19 cellular contexts compared by ENCODE assay signal in the genomic region with DNA sequence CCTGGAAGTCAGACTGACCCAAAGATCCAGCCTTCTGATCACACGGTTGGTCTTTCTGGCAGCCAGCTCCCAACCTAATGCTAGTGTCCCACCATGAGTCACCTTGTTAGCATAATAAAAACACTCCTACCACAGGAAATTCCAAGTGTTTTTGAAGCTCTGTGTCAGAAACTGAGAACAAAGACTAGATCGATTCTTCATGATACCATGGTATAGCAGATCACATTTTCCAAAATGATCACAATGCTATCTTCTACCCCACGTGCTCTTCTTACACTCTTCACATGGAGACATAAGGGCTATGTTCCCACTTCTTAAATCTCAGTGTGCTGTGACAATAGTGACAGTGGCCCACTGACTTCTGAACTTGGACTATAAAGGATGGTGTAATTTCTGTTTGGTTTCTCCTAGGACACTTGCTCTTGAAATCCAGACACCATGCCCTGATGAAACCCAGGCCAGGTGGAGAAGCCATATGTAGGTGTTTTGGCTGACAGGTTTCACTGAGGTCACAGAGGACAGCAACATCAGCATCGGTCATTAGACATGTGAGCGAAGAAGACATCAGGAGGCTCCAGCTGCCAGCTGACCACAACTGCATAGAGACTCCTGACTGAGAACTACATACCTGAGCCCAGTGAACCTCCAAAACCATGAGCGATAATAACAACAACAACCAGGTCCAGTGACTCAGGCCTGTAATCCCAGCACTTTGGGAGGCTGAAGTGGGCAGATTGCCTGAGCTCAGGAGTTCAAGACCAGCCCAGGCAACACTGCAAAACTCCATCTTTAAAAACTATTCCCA. TPM values are rescaled to one million over a fixed set of nuclear protein-coding genes. Genes with fewer than 3 reads are reported as not detected.
DNase-seq lines count a peak whose midpoint lies in the region; ATAC-seq, FAIRE-seq and TF ChIP-seq lines count a peak whose summit lies in the region.
"Had no signal": no experiment of that assay in that cellular context is flagged by ENCODE, and none has a peak within 500 bp of the region (broad histone marks: within the 10 kb centered on the region; RNA-seq: fewer than 3 reads in every experiment).

No MANE protein-coding gene starts in this region.

- H3K27ac ChIP-seq in IMR-90 (ENCODE audit: insufficient read depth, low read length) (peak overlapping the region; percentile 1; the same call in 1 of the 2 replicates), HepG2 (ENCODE audit: extremely low read length, insufficient read depth, low read length) (no peak overlapping the region), prostate gland (no peak overlapping the region)
- H3K27ac ChIP-seq: ovary had no signal

- no peak overlapping the region for H3K9ac ChIP-seq in IMR-90 (ENCODE audit: low read depth, low read length)
- no peak overlapping the region for H3K9ac ChIP-seq in HepG2 (ENCODE audit: insufficient read depth, low read depth, low read length)

- 0% methylated on average over 1 of the region's 6 CpGs; no CpG with 5 or more reads in 1 of the 2 experiments for WGBS in IMR-90 (ENCODE audit: extremely low coverage in 2 of 2, insufficient read length in 1 of 2), 2 experiments
- 90% methylated on average over 6 of the region's 6 CpGs for WGBS in HepG2 (ENCODE audit: low lambda C conversion rate)
- WGBS in prostate gland: 94% methylated on average over 6 of the region's 6 CpGs

- dilution Hi-C loops in IMR-90 (cut with HindIII; ENCODE audit: low sequenced_read_pairs, unreplicated experiment): no loop called here

- H3K9me1 ChIP-seq in IMR-90 (ENCODE audit: insufficient read depth, low read length): peaks cover 8% of the 10 kb centered on the region

- H2BK120ac ChIP-seq in IMR-90 (ENCODE audit: low read depth, low read length): peak overlapping the region; percentile 96

- H2BK5ac ChIP-seq in IMR-90 (ENCODE audit: low read depth, low read length, poor library complexity, severe bottlenecking): peak overlapping the region; percentile 67

- DNase-seq in AG10803 (ENCODE audit: low read depth) (peak; percentile 50), IMR-90 (peak; percentile 75), choroid plexus epithelial cell (ENCODE audit: low read depth) (peak; percentile 55), HepG2 (ENCODE audit: low spot score) (no peak), SIG-M5 treated with dmso at 0.1 percent for 504 hours (lab: John Stamatoyannopoulos, UW; ENCODE audit: unreplicated experiment) (no peak), prostate gland (ENCODE audit: low spot score) (no peak)
- DNase-seq: activated CD4-positive, CD25-positive, alpha-beta regulatory T cell; activated CD8-positive, alpha-beta memory T cell treated with anti-CD3 and anti-CD28 coated beads, Interleukin-2, amount 50 U/mL, for 4 hours; DMS153; KBM-7; midbrain; NCI-H1694; ovary; substantia nigra; SW 1271 had no signal

- no peaks in the 10 kb centered on the region for H3K79me1 ChIP-seq in IMR-90 (ENCODE audit: low read depth in 1 of 2, low read length in 2 of 2)

- POLR2A ChIA-PET in IMR-90 (lab: Charles Lee; ENCODE audit: unreplicated experiment): interaction anchor here (1.1 kb wide), 1 partner anchor 36 kb away, joined by 3 read pairs; no protein-coding TSS in a partner anchor
- POLR2A ChIA-PET in HepG2 (lab: Yijun Ruan, JAX): interaction anchor here (1.5 kb wide), 1 partner anchor 58 kb away, joined by 5 read pairs; the partner anchor contains the start of gene SLX4IP

- intact Hi-C loops in IMR-90 (cut with micrococcal nuclease) (no loop called here), HepG2 (cut with micrococcal nuclease; ENCODE audit: unreplicated experiment) (no loop called here), prostate gland (cut with DNase I) (no loop called here)

- H2AK9ac ChIP-seq in IMR-90 (replicated peaks; ENCODE audit: low read depth, low read length, poor library complexity): peak overlapping the region; percentile 38

- H3K4me2 ChIP-seq in IMR-90 (ENCODE audit: low read depth, low read length) (peak overlapping the region; percentile 48; the same call in 1 of the 2 replicates), HepG2 (ENCODE audit: low read depth, low read length) (no peak overlapping the region)

- H3K23ac ChIP-seq in IMR-90 (ENCODE audit: low read depth, low read length): peak overlapping the region; percentile 97

- H2BK15ac ChIP-seq in IMR-90 (ENCODE audit: low read depth, low read length): peak overlapping the region; percentile 75; the same call in 2 of the 3 replicates

- H3K9me3 ChIP-seq in IMR-90 (ENCODE audit: control insufficient read depth, insufficient read depth, low read length): no peaks in the 10 kb centered on the region
- no peaks in the 10 kb centered on the region for H3K9me3 ChIP-seq in HepG2 (ENCODE audit: low read length)
- no peaks in the 10 kb centered on the region for H3K9me3 ChIP-seq in prostate gland
- H3K9me3 ChIP-seq: ovary had no signal

- H4K5ac ChIP-seq in IMR-90 (ENCODE audit: low read depth, low read length): peak overlapping the region; percentile 16; the same call in 1 of the 2 replicates

- no peak overlapping the region for H3K4me3 ChIP-seq in AG10803 (ENCODE audit: low read length)
- no peak overlapping the region for H3K4me3 ChIP-seq in IMR-90 (ENCODE audit: insufficient read depth, low read depth, low read length)
- no peak overlapping the region for H3K4me3 ChIP-seq in choroid plexus epithelial cell (ENCODE audit: low read depth, low read length)
- no peak overlapping the region for H3K4me3 ChIP-seq in HepG2 (replicated peaks in 1 of 3; ENCODE audit: insufficient read depth in 1 of 3, low read depth in 2 of 3, low read length in 3 of 3)
- no peak overlapping the region for H3K4me3 ChIP-seq in prostate gland
- H3K4me3 ChIP-seq: GM12878, ovary had no signal

- H4K20me1 ChIP-seq in IMR-90 (ENCODE audit: insufficient read depth, low read length) (no peaks in the 10 kb centered on the region), HepG2 (ENCODE audit: insufficient read depth, low read length) (no peaks in the 10 kb centered on the region)

- ATAC-seq in IMR-90 (ENCODE audit: low read depth) (peak; percentile 88), HepG2 (no peak; the same call in 1 of the 3 replicates), GM21529 (IDR thresholded peaks at IDR 0.05; ENCODE audit: unreplicated experiment) (no peak), GM19397 (IDR thresholded peaks at IDR 0.05; ENCODE audit: unreplicated experiment) (no peak)
- ATAC-seq: activated naive CD4-positive, alpha-beta T cell treated with anti-CD3 and anti-CD28 coated beads, Interleukin-2, amount 50 U/mL, for 72 hours; GM12878 had no signal

- TF ChIP-seq EP300 in HepG2 (IDR thresholded peaks at IDR 0.05; ENCODE audit: low read depth in 2 of 2, low read length in 2 of 2) (no peak), HepG2 (CRISPR knock-in tag; IDR thresholded peaks at IDR 0.05; ENCODE audit: borderline replicate concordance) (no peak)

- H3K79me2 ChIP-seq in HepG2 (ENCODE audit: insufficient read depth, low read length): no peaks in the 10 kb centered on the region

- H3K4me1 ChIP-seq in IMR-90 (ENCODE audit: control insufficient read depth, insufficient read depth, low read length) (peaks cover 4% of the 10 kb centered on the region), HepG2 (ENCODE audit: insufficient read depth, low read length) (peaks cover 8% of the 10 kb centered on the region), prostate gland (replicated peaks) (no peaks in the 10 kb centered on the region)

- FAIRE-seq in HepG2 (lab: Jason Lieb, UNC): no peak
- FAIRE-seq: GM12878 had no signal

- peak overlapping the region; percentile 91 for H4K91ac ChIP-seq in IMR-90 (ENCODE audit: insufficient read depth, low read depth, low read length)

- CTCF ChIA-PET in IMR-90 (lab: Yijun Ruan, JAX): interaction anchor here (0.6 to 0.8 kb wide), 2 partner anchors 134 to 585 kb away, joined by 3 to 5 read pairs; no protein-coding TSS in a partner anchor
- CTCF ChIA-PET in HepG2 (lab: Yijun Ruan, JAX; ENCODE audit: low intra/inter-chr PET ratio, low total read pairs): no interaction called here

- H2BK20ac ChIP-seq in IMR-90 (ENCODE audit: low read depth, low read length): peak overlapping the region; percentile 96

- no peak for TF ChIP-seq RAD21 in IMR-90 (IDR thresholded peaks at IDR 0.05; ENCODE audit: low read length)
- no peak for TF ChIP-seq RAD21 in HepG2 (CRISPR knock-in tag; IDR thresholded peaks at IDR 0.05)

- in situ Hi-C loops in IMR-90 (cut with MboI; ENCODE audit: low sequenced_read_pairs) (no loop called here), HepG2 (cut with HindIII; ENCODE audit: extremely low pct_ligation_motif_present, low pct_unique_long_range_greater_than_20kb) (no loop called here)

- TF ChIP-seq POLR2A in IMR-90 (IDR thresholded peaks at IDR 0.05; ENCODE audit: low read depth, low read length) (no peak), HepG2 (IDR thresholded peaks at IDR 0.05; ENCODE audit: insufficient read depth in 1 of 2, low read depth in 2 of 2, low read length in 2 of 2) (no peak), prostate gland (IDR thresholded peaks at IDR 0.05) (no peak)

- H3K4ac ChIP-seq in IMR-90 (ENCODE audit: low read depth, low read length): peak overlapping the region; percentile 92

- H2AK5ac ChIP-seq in IMR-90 (ENCODE audit: low read depth, low read length): peak overlapping the region; percentile 58

- H3K36me3 ChIP-seq in IMR-90 (ENCODE audit: control insufficient read depth, insufficient read depth, low read length) (no peaks in the 10 kb centered on the region), HepG2 (replicated peaks in 1 of 2; ENCODE audit: control insufficient read depth in 1 of 2, insufficient read depth in 2 of 2, low read length in 2 of 2) (no peaks in the 10 kb centered on the region), prostate gland (no peaks in the 10 kb centered on the region)
- H3K36me3 ChIP-seq: ovary had no signal

- H3K27me3 ChIP-seq in IMR-90 (ENCODE audit: control insufficient read depth, insufficient read depth, low read length) (no peaks in the 10 kb centered on the region), HepG2 (ENCODE audit: control insufficient read depth in 1 of 2, insufficient read depth in 2 of 2, low read length in 2 of 2) (no peaks in the 10 kb centered on the region), prostate gland (replicated peaks; ENCODE audit: insufficient read depth) (no peaks in the 10 kb centered on the region)
- H3K27me3 ChIP-seq: ovary had no signal

- BruUV-seq in IMR-90 (replicated peaks; lab: Mats Ljungman, UMichigan): no TSS peak
- BruUV-seq in HepG2 (replicated peaks; lab: Mats Ljungman, UMichigan): no TSS peak

- peak overlapping the region; percentile 56; the same call in 1 of the 2 replicates for H3K18ac ChIP-seq in IMR-90 (ENCODE audit: low read depth, low read length)

- H2AFZ ChIP-seq in IMR-90 (replicated peaks; ENCODE audit: low read length, poor library complexity): peak overlapping the region; percentile 35
- no peak overlapping the region for H2AFZ ChIP-seq in HepG2 (ENCODE audit: low read length)

- 0 out of 2 replicates have a peak overlapping the region, but pooled peaks have one; percentile 22 for H3K56ac ChIP-seq in IMR-90 (ENCODE audit: extremely low read depth, insufficient read depth, low read length)

- TF ChIP-seq CTCF in AG10803 (conservative IDR thresholded peaks at IDR 0.05; ENCODE audit: low read length) (no peak), IMR-90 (conservative IDR thresholded peaks at IDR 0.05; ENCODE audit: low read depth, low read length) (no peak), choroid plexus epithelial cell (conservative IDR thresholded peaks at IDR 0.05; ENCODE audit: low read depth, low read length) (no peak), HepG2 (CRISPR knock-in tag; IDR thresholded peaks at IDR 0.05) (no peak), prostate gland (IDR thresholded peaks at IDR 0.05) (no peak)

- H3K14ac ChIP-seq in IMR-90 (replicated peaks; ENCODE audit: low read depth, low read length): peak overlapping the region; percentile 79

- peak overlapping the region; percentile 36 to 77 for H4K8ac ChIP-seq in IMR-90 (ENCODE audit: low read depth in 2 of 2, low read length in 2 of 2)

RNA-seq across cellular contexts. Expression of gene MKKS, which starts 57.5 kb away (rescaled TPM):
- total RNA-seq in IMR-90 (2012; rRNA removed): 7.5 and 8.1 TPM in 2 replicates
- polyA plus RNA-seq in IMR-90 (2012; rRNA removed): 6.0 and 6.9 TPM in 2 replicates
- 1.5 and 1.8 TPM in 2 replicates for polyA plus RNA-seq in IMR-90 (2012; cell fraction: cytosol; rRNA removed)
- 0.64 and 5.6 TPM in 2 replicates for polyA plus RNA-seq in IMR-90 (2012; cell fraction: nucleus; rRNA removed; ENCODE audit: low replicate concordance)
- total RNA-seq in HepG2 (2016; rRNA removed; fragmentation: Illumina TruSeq; extraction: Trizol): 26.7 and 44.8 TPM in 2 replicates
- 5.3 and 6.8 TPM in 2 replicates for total RNA-seq in HepG2 (2016; cell fraction: cytosol; rRNA removed; fragmentation: Illumina TruSeq; extraction: Trizol; ENCODE audit: low read depth)
- 25.8 and 43.2 TPM in 2 replicates for total RNA-seq in HepG2 (2016; cell fraction: insoluble cytoplasmic fraction; rRNA removed; fragmentation: Illumina TruSeq; extraction: Trizol)
- 38.7 and 41.1 TPM in 2 replicates for total RNA-seq in HepG2 (2016; cell fraction: membrane; rRNA removed; fragmentation: Illumina TruSeq; extraction: Trizol)
- 19.6 and 20.4 TPM in 2 replicates for total RNA-seq in HepG2 (2016; cell fraction: nucleus; rRNA removed; fragmentation: Illumina TruSeq; extraction: Trizol)
- polyA plus RNA-seq in HepG2 (2011; rRNA removed): 29.7 and 34.5 TPM in 2 replicates
- polyA plus RNA-seq in HepG2 (2011; cell fraction: cytosol; rRNA removed): 14.1 and 21.7 TPM in 2 replicates
- 10.6 and 13.5 TPM in 2 replicates for polyA plus RNA-seq in HepG2 (2011; cell fraction: nucleus; rRNA removed)
- 23.4 and 27.8 TPM in 2 replicates for polyA plus RNA-seq in HepG2 (2012)
- polyA plus RNA-seq in HepG2 (2016; cell fraction: cytosol; fragmentation: Illumina TruSeq; extraction: Trizol; ENCODE audit: low read depth): 8.1 and 13.3 TPM in 2 replicates
- 46.7 and 49.7 TPM in 2 replicates for polyA plus RNA-seq in HepG2 (2016; cell fraction: insoluble cytoplasmic fraction; fragmentation: Illumina TruSeq; extraction: Trizol; ENCODE audit: low read depth)
- 27.1 and 37.0 TPM in 2 replicates for polyA plus RNA-seq in HepG2 (2016; cell fraction: membrane; fragmentation: Illumina TruSeq; extraction: Trizol; ENCODE audit: low read depth)
- polyA plus RNA-seq in HepG2 (2016; cell fraction: nucleus; fragmentation: Illumina TruSeq; extraction: Trizol; ENCODE audit: insufficient read depth, low read depth): 28.9 and 30.4 TPM in 2 replicates
- polyA minus RNA-seq in HepG2 (2011; rRNA and poly(A)+ RNA removed; ENCODE audit: low replicate concordance): 5.5 and 13.2 TPM in 2 replicates
- polyA minus RNA-seq in HepG2 (2011; cell fraction: cytosol; rRNA and poly(A)+ RNA removed): 8.6 and 10.6 TPM in 2 replicates
- 13.6 and 26.7 TPM in 2 replicates for polyA minus RNA-seq in HepG2 (2011; cell fraction: nucleus; rRNA and poly(A)+ RNA removed)
- total RNA-seq in prostate gland: 10 to 100 TPM; 14.6 to 19.0 TPM

RNA-seq across cellular contexts. Expression of gene SLX4IP, which starts 58.6 kb away (rescaled TPM):
- total RNA-seq in IMR-90 (2012; rRNA removed) (5.9 and 6.1 TPM in 2 replicates), HepG2 (2016; rRNA removed; fragmentation: Illumina TruSeq; extraction: Trizol) (7.3 and 9.5 TPM in 2 replicates), prostate gland (1 to 10 TPM; 7.0 to 8.2 TPM)
- polyA plus RNA-seq in IMR-90 (2012; rRNA removed) (0.90 and 1.3 TPM in 2 replicates), HepG2 (2011; rRNA removed) (3.1 and 3.6 TPM in 2 replicates)
- 0.18 and 0.19 TPM in 2 replicates for polyA plus RNA-seq in IMR-90 (2012; cell fraction: cytosol; rRNA removed)
- 1.3 and 3.9 TPM in 2 replicates for polyA plus RNA-seq in IMR-90 (2012; cell fraction: nucleus; rRNA removed; ENCODE audit: low replicate concordance)
- total RNA-seq in HepG2 (2016; cell fraction: cytosol; rRNA removed; fragmentation: Illumina TruSeq; extraction: Trizol; ENCODE audit: low read depth): 0.81 and 0.97 TPM in 2 replicates
- 6.8 and 8.5 TPM in 2 replicates for total RNA-seq in HepG2 (2016; cell fraction: insoluble cytoplasmic fraction; rRNA removed; fragmentation: Illumina TruSeq; extraction: Trizol)
- 3.8 and 4.3 TPM in 2 replicates for total RNA-seq in HepG2 (2016; cell fraction: membrane; rRNA removed; fragmentation: Illumina TruSeq; extraction: Trizol)
- total RNA-seq in HepG2 (2016; cell fraction: nucleus; rRNA removed; fragmentation: Illumina TruSeq; extraction: Trizol): 9.5 and 10.9 TPM in 2 replicates
- polyA plus RNA-seq in HepG2 (2011; cell fraction: cytosol; rRNA removed): 1.6 and 1.8 TPM in 2 replicates
- polyA plus RNA-seq in HepG2 (2011; cell fraction: nucleus; rRNA removed): 5.5 and 5.7 TPM in 2 replicates
- polyA plus RNA-seq in HepG2 (2012): 2.5 and 3.1 TPM in 2 replicates
- polyA plus RNA-seq in HepG2 (2016; cell fraction: cytosol; fragmentation: Illumina TruSeq; extraction: Trizol; ENCODE audit: low read depth): 0.32 and 0.38 TPM in 2 replicates
- 4.0 TPM in 2 replicates for polyA plus RNA-seq in HepG2 (2016; cell fraction: insoluble cytoplasmic fraction; fragmentation: Illumina TruSeq; extraction: Trizol; ENCODE audit: low read depth)
- 1.1 and 1.2 TPM in 2 replicates for polyA plus RNA-seq in HepG2 (2016; cell fraction: membrane; fragmentation: Illumina TruSeq; extraction: Trizol; ENCODE audit: low read depth)
- polyA plus RNA-seq in HepG2 (2016; cell fraction: nucleus; fragmentation: Illumina TruSeq; extraction: Trizol; ENCODE audit: insufficient read depth, low read depth): 9.4 and 10.0 TPM in 2 replicates
- 4.8 and 8.5 TPM in 2 replicates for polyA minus RNA-seq in HepG2 (2011; rRNA and poly(A)+ RNA removed; ENCODE audit: low replicate concordance)
- 7.0 and 7.6 TPM in 2 replicates for polyA minus RNA-seq in HepG2 (2011; cell fraction: cytosol; rRNA and poly(A)+ RNA removed)
- polyA minus RNA-seq in HepG2 (2011; cell fraction: nucleus; rRNA and poly(A)+ RNA removed): 17.0 and 21.4 TPM in 2 replicates

Comparison
In these comparisons a context has a peak if more than half of its experiments do, and no peak if none do; other contexts are left out.
1. DNase-seq: peak in AG10803 (single experiment), IMR-90 (single experiment) and choroid plexus epithelial cell (single experiment); none in HepG2 (single experiment), SIG-M5 treated with dmso at 0.1 percent for 504 hours (single experiment) and prostate gland (single experiment).